Comparison of ENCODE assay signal across 8 cellular contexts in genomic region chr1:182962554-182963115, GRCh38. TPM values are rescaled to one million over a fixed set of nuclear protein-coding genes. Genes with fewer than 3 reads are reported as not detected.
DNase-seq lines count a peak whose midpoint lies in the region; ATAC-seq and TF ChIP-seq lines count a peak whose summit lies in the region.

No MANE protein-coding gene starts in this region.

- DNase-seq in Caki2 (ENCODE audit: low read depth), result peak; percentile 80
- peak; percentile 41 for DNase-seq in NCI-H2107 (lab: John Stamatoyannopoulos, UW)
- DNase-seq in UCSD-AML1 (lab: John Stamatoyannopoulos, UW; ENCODE audit: unreplicated experiment), result peak; percentile 47
- peak; percentile 92 for DNase-seq in fibroblast of pulmonary artery (ENCODE audit: low read depth)
- DNase-seq in naive thymus-derived CD4-positive, alpha-beta T cell, result peak in 3 of 9 donors; percentile 5 to 31 (median 19)
- DNase-seq in vagina (ENCODE audit: extremely low spot score in 2 of 2), result peak in 1 of 2 donors; percentile 90

- H3K9me3 Mint-ChIP-seq in naive thymus-derived CD4-positive, alpha-beta T cell, result no peaks in the 10 kb centered on the region

- CTCF ChIA-PET in naive thymus-derived CD4-positive, alpha-beta T cell (lab: Charles Lee), result interaction anchor here (0.5 kb wide), 1 partner anchor 73 kb away, joined by 3 read pairs; no protein-coding TSS in a partner anchor

- in situ Hi-C loops in Caki2 (cut with HindIII; ENCODE audit: low pct_unique_long_range_greater_than_20kb, low sequenced_read_pairs), result no loop called here

- peaks cover 12 to 21% (median 17%) of the 10 kb centered on the region in 5 donors for H3K27me3 Mint-ChIP-seq in naive thymus-derived CD4-positive, alpha-beta T cell

- peak in 1 of 2 donors; percentile 37 for TF ChIP-seq POLR2A in vagina (IDR thresholded peaks at IDR 0.05)

- H3K36me3 Mint-ChIP-seq in naive thymus-derived CD4-positive, alpha-beta T cell, result no peaks in the 10 kb centered on the region

- H3K4me3 Mint-ChIP-seq in naive thymus-derived CD4-positive, alpha-beta T cell, result no peak overlapping the region

- no peaks in the 10 kb centered on the region for H3K36me3 ChIP-seq in naive thymus-derived CD4-positive, alpha-beta T cell (ENCODE audit: control insufficient read depth in 2 of 3, insufficient read depth in 3 of 3, low read length in 3 of 3)
- H3K36me3 ChIP-seq in vagina, result no peaks in the 10 kb centered on the region

- H3K27me3 ChIP-seq in naive thymus-derived CD4-positive, alpha-beta T cell (ENCODE audit: control insufficient read depth in 2 of 2, insufficient read depth in 2 of 2, low read length in 2 of 2), result no peaks in the 10 kb centered on the region
- H3K27me3 ChIP-seq in vagina, result no peaks in the 10 kb centered on the region

- no peak overlapping the region for H3K27ac Mint-ChIP-seq in naive thymus-derived CD4-positive, alpha-beta T cell

- peaks cover 0 to 3% (median 0%) of the 10 kb centered on the region in 7 donors for H3K4me1 Mint-ChIP-seq in naive thymus-derived CD4-positive, alpha-beta T cell

- TF ChIP-seq CTCF in fibroblast of pulmonary artery (IDR thresholded peaks at IDR 0.05; ENCODE audit: low read length, missing control alignments) (peak; percentile 94), vagina (IDR thresholded peaks at IDR 0.05) (peak; percentile 64 to 96 (median 80))

- H3K4me1 ChIP-seq in naive thymus-derived CD4-positive, alpha-beta T cell (ENCODE audit: control insufficient read depth in 2 of 2, insufficient read depth in 2 of 2, low read length in 2 of 2), result no peaks in the 10 kb centered on the region
- peaks cover 6% of the 10 kb centered on the region for H3K4me1 ChIP-seq in vagina

- intact Hi-C loops in naive thymus-derived CD4-positive, alpha-beta T cell (cut with micrococcal nuclease), result loop anchor here (1.0 to 5.0 kb wide), 4 partner anchors 265 to 722 kb away; no protein-coding TSS in a partner anchor
- intact Hi-C loops in vagina (cut with DNase I), result loop anchor here (10.0 kb wide), 2 partner anchors 272 to 322 kb away; no protein-coding TSS in a partner anchor

- H3K27ac ChIP-seq in naive thymus-derived CD4-positive, alpha-beta T cell (ENCODE audit: low read depth, low read length), result no peak overlapping the region
- peak overlapping the region; percentile 83 for H3K27ac ChIP-seq in vagina

- peak; percentile 99 for ATAC-seq in GM19043 (IDR thresholded peaks at IDR 0.05; ENCODE audit: low read depth, unreplicated experiment)
- peak; percentile 91 for ATAC-seq in HG03139 (IDR thresholded peaks at IDR 0.05; ENCODE audit: unreplicated experiment)
- ATAC-seq in naive thymus-derived CD4-positive, alpha-beta T cell, result peak; percentile 83

- H3K4me3 ChIP-seq in fibroblast of pulmonary artery (replicated peaks; ENCODE audit: low read depth, low read length) (peak overlapping the region; percentile 0), vagina (peak overlapping the region in 1 of 2 donors; percentile 26)
- H3K4me3 ChIP-seq in naive thymus-derived CD4-positive, alpha-beta T cell (ENCODE audit: low read length), result no peak overlapping the region

- POLR2A ChIA-PET in naive thymus-derived CD4-positive, alpha-beta T cell (lab: Charles Lee), result no interaction called here

- no peaks in the 10 kb centered on the region for H3K9me3 ChIP-seq in naive thymus-derived CD4-positive, alpha-beta T cell (ENCODE audit: control insufficient read depth in 2 of 3, low read length in 3 of 3)
- H3K9me3 ChIP-seq in vagina, result no peaks in the 10 kb centered on the region

RNA-seq across cellular contexts. Expression of gene SHCBP1L, which starts 9.7 kb away (rescaled TPM):
- total RNA-seq in Caki2 (2014; rRNA removed; shearing (Covaris generic); ENCODE audit: low replicate concordance), result not detected in 2 replicates
- not detected for total RNA-seq in naive thymus-derived CD4-positive, alpha-beta T cell
- polyA plus RNA-seq in naive thymus-derived CD4-positive, alpha-beta T cell, result not detected
- total RNA-seq in vagina, result not detected
